ENCODE assay signal across 14 cellular contexts in the genomic region with DNA sequence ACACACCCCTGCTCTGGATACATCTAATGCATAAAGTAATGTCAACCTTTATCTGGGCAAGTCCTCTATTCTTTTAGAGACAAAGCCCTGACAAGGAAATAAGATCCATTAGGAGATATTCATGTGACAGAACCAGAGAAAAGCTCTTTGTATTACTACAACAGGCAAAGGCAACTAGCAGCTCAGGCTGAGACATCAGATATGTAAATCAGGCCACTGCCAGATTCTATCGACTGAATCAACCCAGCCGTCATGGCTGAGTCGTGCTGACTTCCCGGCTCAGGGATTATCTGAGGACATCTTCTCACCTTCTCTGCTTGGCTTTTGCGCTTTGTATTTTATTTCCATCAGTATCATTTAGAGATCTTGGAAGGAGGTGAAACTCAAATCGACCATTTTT.
DNase-seq lines count a peak whose midpoint lies in the region; ATAC-seq and TF ChIP-seq lines count a peak whose summit lies in the region.
"Had no signal": no experiment of that assay in that cellular context is flagged by ENCODE, and none has a peak within 500 bp of the region (broad histone marks: within the 10 kb centered on the region; RNA-seq: fewer than 3 reads in every experiment).

No MANE protein-coding gene starts in this region.

- H3K9me3 ChIP-seq in esophagus muscularis mucosa = no peaks in the 10 kb centered on the region
- H3K9me3 ChIP-seq: suprapubic skin had no signal

- no peaks in the 10 kb centered on the region for H3K36me3 Mint-ChIP-seq in WTC11
- H3K36me3 Mint-ChIP-seq in progenitor cell of endocrine pancreas (ENCODE audit: insufficient read depth) = peaks cover 15% of the 10 kb centered on the region

- H3K4me3 ChIP-seq in H7 (ENCODE audit: insufficient read depth, low read depth, low read length) (no peak overlapping the region), esophagus muscularis mucosa (no peak overlapping the region)
- H3K4me3 ChIP-seq: suprapubic skin had no signal

- H3K4me3 Mint-ChIP-seq in WTC11 (no peak overlapping the region), progenitor cell of endocrine pancreas (ENCODE audit: low read depth) (no peak overlapping the region)
- H3K4me3 Mint-ChIP-seq: activated T-helper 1 cell treated with anti-CD3 and anti-CD28 coated beads, Interleukin-12 subunit alpha, Interleukin-12 subunit beta, Interleukin-2, Interleukin-4 antibody, amounts not matched to agents 30 ng/mL and 10 ng/mL and 1 ng/mL, durations not matched to agents 14 hours and 24 hours and 36 hours; CD4-positive, alpha-beta T cell had no signal

- ATAC-seq in WTC11 (peak; percentile 99), HG03432 (IDR thresholded peaks at IDR 0.05; ENCODE audit: unreplicated experiment) (no peak)
- ATAC-seq: PC-3 had no signal

- intact Hi-C loops in esophagus muscularis mucosa (cut with DNase I) = no loop called here

- no peak for TF ChIP-seq CTCF in WTC11 (IDR thresholded peaks at IDR 0.05)
- no peak for TF ChIP-seq CTCF in progenitor cell of endocrine pancreas (IDR thresholded peaks at IDR 0.05; ENCODE audit: unreplicated experiment)
- TF ChIP-seq CTCF in esophagus muscularis mucosa (IDR thresholded peaks at IDR 0.05) = no peak

- CTCF ChIA-PET in WTC11 (lab: Charles Lee) = interaction anchor here (0.6 to 1.6 kb wide), 3 partner anchors 36 to 929 kb away, joined by 3 to 4 read pairs (median 3); no protein-coding TSS in a partner anchor

- 78% methylated on average over 6 of the region's 6 CpGs for WGBS in esophagus muscularis mucosa

- DNase-seq in H7 (peak; percentile 1), WTC11 (ENCODE audit: low spot score) (peak; percentile 16), hippocampal formation (lab: John Stamatoyannopoulos, UW) (peak; percentile 36 to 85), progenitor cell of endocrine pancreas (ENCODE audit: low spot score, unreplicated experiment) (no peak), esophagus muscularis mucosa (ENCODE audit: extremely low spot score) (no peak)
- no peak for DNase-seq in activated naive CD4-positive, alpha-beta T cell (lab: John Stamatoyannopoulos, UW)
- DNase-seq: activated CD4-positive, alpha-beta T cell treated with anti-CD3 and anti-CD28 coated beads for 48 hours; CD4-positive, alpha-beta T cell; NCI-H2171 treated with DMSO at 0.1 percent for 48 hours; PC-3 had no signal

- H3K27ac ChIP-seq in esophagus muscularis mucosa (replicated peaks in 1 of 4) = no peak overlapping the region
- H3K27ac ChIP-seq: suprapubic skin had no signal

- no peak for TF ChIP-seq POLR2A in esophagus muscularis mucosa (IDR thresholded peaks at IDR 0.05; ENCODE audit: low read depth)

- H3K9me3 Mint-ChIP-seq in WTC11 = no peaks in the 10 kb centered on the region
- H3K9me3 Mint-ChIP-seq in progenitor cell of endocrine pancreas (ENCODE audit: low read depth) = no peaks in the 10 kb centered on the region
- H3K9me3 Mint-ChIP-seq: activated T-helper 1 cell treated with anti-CD3 and anti-CD28 coated beads, Interleukin-12 subunit alpha, Interleukin-12 subunit beta, Interleukin-2, Interleukin-4 antibody, amounts not matched to agents 30 ng/mL and 10 ng/mL and 1 ng/mL, durations not matched to agents 14 hours and 24 hours and 36 hours; brain; CD4-positive, alpha-beta T cell had no signal

- H3K27me3 ChIP-seq in H7 (ENCODE audit: control insufficient read depth, insufficient read depth, low read length) (no peaks in the 10 kb centered on the region), esophagus muscularis mucosa (no peaks in the 10 kb centered on the region)
- H3K27me3 ChIP-seq: suprapubic skin had no signal

- H3K4me1 Mint-ChIP-seq in WTC11 (peaks cover 5% of the 10 kb centered on the region), progenitor cell of endocrine pancreas (ENCODE audit: low read depth) (peaks cover 13% of the 10 kb centered on the region)

- H3K36me3 ChIP-seq in H7 (replicated peaks; ENCODE audit: control insufficient read depth, insufficient read depth, low read length) (no peaks in the 10 kb centered on the region), esophagus muscularis mucosa (peaks cover 0 to 3% (median 2%) of the 10 kb centered on the region in 4 donors)
- H3K36me3 ChIP-seq: suprapubic skin had no signal

- POLR2A ChIA-PET in WTC11 (lab: Charles Lee) = no interaction called here

- no peak overlapping the region for H3K27ac Mint-ChIP-seq in WTC11
- peak overlapping the region; percentile 33 for H3K27ac Mint-ChIP-seq in progenitor cell of endocrine pancreas
- H3K27ac Mint-ChIP-seq: activated T-helper 1 cell treated with anti-CD3 and anti-CD28 coated beads, Interleukin-12 subunit alpha, Interleukin-12 subunit beta, Interleukin-2, Interleukin-4 antibody, amounts not matched to agents 30 ng/mL and 10 ng/mL and 1 ng/mL, durations not matched to agents 14 hours and 24 hours and 36 hours; CD4-positive, alpha-beta T cell had no signal

- peaks cover 16 to 39% (median 29%) of the 10 kb centered on the region in 4 donors for H3K4me1 ChIP-seq in esophagus muscularis mucosa

- no peak for TF ChIP-seq EP300 in esophagus muscularis mucosa (IDR thresholded peaks at IDR 0.05)

- no peaks in the 10 kb centered on the region for H3K27me3 Mint-ChIP-seq in WTC11 (ENCODE audit: low read depth)
- no peaks in the 10 kb centered on the region for H3K27me3 Mint-ChIP-seq in progenitor cell of endocrine pancreas
- H3K27me3 Mint-ChIP-seq: brain; CD4-positive, alpha-beta T cell had no signal

TF ChIP-seq in WTC11, 78 proteins besides CTCF, POLR2A, EP300 and RAD21 (continues in another document):
- TF ChIP-seq, protein P1, sequence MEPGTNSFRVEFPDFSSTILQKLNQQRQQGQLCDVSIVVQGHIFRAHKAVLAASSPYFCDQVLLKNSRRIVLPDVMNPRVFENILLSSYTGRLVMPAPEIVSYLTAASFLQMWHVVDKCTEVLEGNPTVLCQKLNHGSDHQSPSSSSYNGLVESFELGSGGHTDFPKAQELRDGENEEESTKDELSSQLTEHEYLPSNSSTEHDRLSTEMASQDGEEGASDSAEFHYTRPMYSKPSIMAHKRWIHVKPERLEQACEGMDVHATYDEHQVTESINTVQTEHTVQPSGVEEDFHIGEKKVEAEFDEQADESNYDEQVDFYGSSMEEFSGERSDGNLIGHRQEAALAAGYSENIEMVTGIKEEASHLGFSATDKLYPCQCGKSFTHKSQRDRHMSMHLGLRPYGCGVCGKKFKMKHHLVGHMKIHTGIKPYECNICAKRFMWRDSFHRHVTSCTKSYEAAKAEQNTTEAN (CRISPR knock-in tag; IDR thresholded peaks at IDR 0.05) = no peak
- no peak for TF ChIP-seq ZNF423 (CRISPR knock-in tag; IDR thresholded peaks at IDR 0.05)
- no peak for TF ChIP-seq ZNF263 (CRISPR knock-in tag; IDR thresholded peaks at IDR 0.05; ENCODE audit: low read depth)
- TF ChIP-seq, protein P2, sequence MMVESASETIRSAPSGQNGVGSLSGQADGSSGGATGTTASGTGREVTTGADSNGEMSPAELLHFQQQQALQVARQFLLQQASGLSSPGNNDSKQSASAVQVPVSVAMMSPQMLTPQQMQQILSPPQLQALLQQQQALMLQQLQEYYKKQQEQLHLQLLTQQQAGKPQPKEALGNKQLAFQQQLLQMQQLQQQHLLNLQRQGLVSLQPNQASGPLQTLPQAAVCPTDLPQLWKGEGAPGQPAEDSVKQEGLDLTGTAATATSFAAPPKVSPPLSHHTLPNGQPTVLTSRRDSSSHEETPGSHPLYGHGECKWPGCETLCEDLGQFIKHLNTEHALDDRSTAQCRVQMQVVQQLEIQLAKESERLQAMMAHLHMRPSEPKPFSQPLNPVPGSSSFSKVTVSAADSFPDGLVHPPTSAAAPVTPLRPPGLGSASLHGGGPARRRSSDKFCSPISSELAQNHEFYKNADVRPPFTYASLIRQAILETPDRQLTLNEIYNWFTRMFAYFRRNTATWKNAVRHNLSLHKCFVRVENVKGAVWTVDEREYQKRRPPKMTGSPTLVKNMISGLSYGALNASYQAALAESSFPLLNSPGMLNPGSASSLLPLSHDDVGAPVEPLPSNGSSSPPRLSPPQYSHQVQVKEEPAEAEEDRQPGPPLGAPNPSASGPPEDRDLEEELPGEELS (CRISPR knock-in tag; IDR thresholded peaks at IDR 0.05) = no peak
- TF ChIP-seq, protein P3, sequence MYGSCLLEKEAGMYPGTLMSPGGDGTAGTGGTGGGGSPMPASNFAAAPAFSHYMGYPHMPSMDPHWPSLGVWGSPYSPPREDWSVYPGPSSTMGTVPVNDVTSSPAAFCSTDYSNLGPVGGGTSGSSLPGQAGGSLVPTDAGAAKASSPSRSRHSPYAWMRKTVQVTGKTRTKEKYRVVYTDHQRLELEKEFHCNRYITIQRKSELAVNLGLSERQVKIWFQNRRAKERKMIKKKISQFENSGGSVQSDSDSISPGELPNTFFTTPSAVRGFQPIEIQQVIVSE (CRISPR knock-in tag; IDR thresholded peaks at IDR 0.05; ENCODE audit: borderline replicate concordance) = no peak
- no peak for TF ChIP-seq NFYB (CRISPR knock-in tag; conservative IDR thresholded peaks at IDR 0.05; ENCODE audit: low read depth)
- TF ChIP-seq, protein P4, sequence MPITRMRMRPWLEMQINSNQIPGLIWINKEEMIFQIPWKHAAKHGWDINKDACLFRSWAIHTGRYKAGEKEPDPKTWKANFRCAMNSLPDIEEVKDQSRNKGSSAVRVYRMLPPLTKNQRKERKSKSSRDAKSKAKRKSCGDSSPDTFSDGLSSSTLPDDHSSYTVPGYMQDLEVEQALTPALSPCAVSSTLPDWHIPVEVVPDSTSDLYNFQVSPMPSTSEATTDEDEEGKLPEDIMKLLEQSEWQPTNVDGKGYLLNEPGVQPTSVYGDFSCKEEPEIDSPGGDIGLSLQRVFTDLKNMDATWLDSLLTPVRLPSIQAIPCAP (CRISPR knock-in tag; IDR thresholded peaks at IDR 0.05) = no peak
- TF ChIP-seq HMGA2 (CRISPR knock-in tag; IDR thresholded peaks at IDR 0.05) = no peak
- TF ChIP-seq SOX15 (CRISPR knock-in tag; IDR thresholded peaks at IDR 0.05) = no peak
- no peak for TF ChIP-seq SP1 (CRISPR knock-in tag; conservative IDR thresholded peaks at IDR 0.05)
- TF ChIP-seq, protein P5, sequence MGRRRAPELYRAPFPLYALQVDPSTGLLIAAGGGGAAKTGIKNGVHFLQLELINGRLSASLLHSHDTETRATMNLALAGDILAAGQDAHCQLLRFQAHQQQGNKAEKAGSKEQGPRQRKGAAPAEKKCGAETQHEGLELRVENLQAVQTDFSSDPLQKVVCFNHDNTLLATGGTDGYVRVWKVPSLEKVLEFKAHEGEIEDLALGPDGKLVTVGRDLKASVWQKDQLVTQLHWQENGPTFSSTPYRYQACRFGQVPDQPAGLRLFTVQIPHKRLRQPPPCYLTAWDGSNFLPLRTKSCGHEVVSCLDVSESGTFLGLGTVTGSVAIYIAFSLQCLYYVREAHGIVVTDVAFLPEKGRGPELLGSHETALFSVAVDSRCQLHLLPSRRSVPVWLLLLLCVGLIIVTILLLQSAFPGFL (CRISPR knock-in tag; IDR thresholded peaks at IDR 0.05; ENCODE audit: borderline replicate concordance) = no peak
- TF ChIP-seq FOXK1 (CRISPR knock-in tag; IDR thresholded peaks at IDR 0.05) = no peak
- no peak for TF ChIP-seq GABPB1 (CRISPR knock-in tag; IDR thresholded peaks at IDR 0.05)
- TF ChIP-seq, protein P6, sequence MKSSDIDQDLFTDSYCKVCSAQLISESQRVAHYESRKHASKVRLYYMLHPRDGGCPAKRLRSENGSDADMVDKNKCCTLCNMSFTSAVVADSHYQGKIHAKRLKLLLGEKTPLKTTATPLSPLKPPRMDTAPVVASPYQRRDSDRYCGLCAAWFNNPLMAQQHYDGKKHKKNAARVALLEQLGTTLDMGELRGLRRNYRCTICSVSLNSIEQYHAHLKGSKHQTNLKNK (CRISPR knock-in tag; IDR thresholded peaks at IDR 0.05) = no peak

Comparison
In these comparisons a context has a peak if more than half of its experiments do, and no peak if none do; other contexts are left out.
1. DNase-seq: peak in H7 (single experiment), WTC11 (single experiment) and hippocampal formation (2 of 2); none in progenitor cell of endocrine pancreas (single experiment), activated naive CD4-positive, alpha-beta T cell (0 of 4) and esophagus muscularis mucosa (single experiment).